Comparison of ENCODE assay signal across 17 cellular contexts in the genomic region with DNA sequence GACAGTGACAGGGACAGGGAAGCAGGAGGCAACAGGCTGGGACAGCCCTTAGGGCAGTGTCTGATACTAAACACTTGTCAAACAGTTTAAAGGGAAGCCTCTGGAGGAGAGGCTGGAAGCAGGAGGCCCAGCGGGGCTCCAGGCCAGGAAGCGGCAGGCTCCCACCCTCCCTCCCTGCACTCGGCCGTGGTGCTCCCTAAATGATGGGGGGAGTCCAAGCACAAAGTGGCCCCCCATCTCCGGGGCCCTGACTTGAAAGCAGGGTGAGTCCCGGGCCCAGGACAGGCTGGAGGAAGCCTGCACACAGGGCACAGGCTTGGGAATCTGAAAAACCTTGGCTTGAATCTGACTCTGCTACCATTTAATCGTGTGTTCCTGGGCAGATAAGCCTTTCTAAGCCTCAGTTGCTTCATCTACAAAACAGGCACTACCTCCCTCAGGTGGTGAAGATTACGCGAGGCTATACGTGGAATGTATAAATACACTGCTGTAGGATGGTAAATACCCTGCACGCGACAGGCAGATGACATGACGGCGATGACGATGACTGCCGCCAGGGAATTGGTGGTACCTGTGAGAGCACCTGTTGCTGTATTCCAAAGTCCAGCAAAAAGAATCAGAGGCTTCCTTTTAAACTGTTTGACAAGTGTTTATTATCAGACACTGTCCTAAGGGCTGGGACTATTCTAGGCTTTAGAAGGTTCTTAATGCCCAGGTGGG. TPM values are rescaled to one million over a fixed set of nuclear protein-coding genes. Genes with fewer than 3 reads are reported as not detected.
A peak's percentile ranks its signal among the peaks of the same experiment; 100 is the strongest.
DNase-seq lines count a peak whose midpoint lies in the region; ATAC-seq and TF ChIP-seq lines count a peak whose summit lies in the region.
"Had no signal": no experiment of that assay in that cellular context is flagged by ENCODE, and none has a peak within 500 bp of the region (broad histone marks: within the 10 kb centered on the region; RNA-seq: fewer than 3 reads in every experiment).

No MANE protein-coding gene starts in this region.

- H3K4me1 ChIP-seq in HEK293 (ENCODE audit: control insufficient read depth, insufficient read depth, low read length) (no peaks in the 10 kb centered on the region), osteoblast (ENCODE audit: insufficient read depth, low read length) (no peaks in the 10 kb centered on the region)

- H3K36me3 Mint-ChIP-seq in endothelial cell (ENCODE audit: low read depth, unreplicated experiment): peaks cover 41% of the 10 kb centered on the region

- H3K27me3 ChIP-seq in osteoblast (ENCODE audit: insufficient read depth, low read length): no peaks in the 10 kb centered on the region

- TF ChIP-seq CTCF in HEK293 (tag by site-specific recombination; IDR thresholded peaks at IDR 0.05): no peak
- no peak for TF ChIP-seq CTCF in endothelial cell (IDR thresholded peaks at IDR 0.05; ENCODE audit: unreplicated experiment)
- no peak for TF ChIP-seq CTCF in osteoblast (IDR thresholded peaks at IDR 0.05; ENCODE audit: extremely low read depth, low read depth, low read length)

- H3K9me3 Mint-ChIP-seq in endothelial cell (ENCODE audit: unreplicated experiment): no peaks in the 10 kb centered on the region

- H2AFZ ChIP-seq in osteoblast (ENCODE audit: low read length): no peak overlapping the region
- H2AFZ ChIP-seq: GM23248 had no signal

- H3K9me3 ChIP-seq in HEK293 (ENCODE audit: control insufficient read depth, insufficient read depth, low read depth, low read length) (no peaks in the 10 kb centered on the region), osteoblast (ENCODE audit: low read depth, low read length) (no peaks in the 10 kb centered on the region)

- H3K4me3 ChIP-seq in HEK293 (ENCODE audit: low read depth, low read length): no peak overlapping the region
- H3K4me3 ChIP-seq in osteoblast (ENCODE audit: insufficient read depth, low read length): no peak overlapping the region
- H3K4me3 ChIP-seq: GM23248 had no signal

- DNase-seq in endothelial cell (ENCODE audit: low spot score) (no peak), osteoblast (ENCODE audit: insufficient read length, low spot score, missing footprints) (peak; percentile 65), NCI-H524 (lab: John Stamatoyannopoulos, UW) (no peak)
- DNase-seq: GF-D8; GM23248; HCEC 1CT; KG1; NCI-H1417 treated with DMSO at 0.1 percent for 48 hours; NCI-H1930; NK-92 treated with Interleukin-12 subunit alpha and Interleukin-12 subunit beta, amount 100 ng/mL, for 24 hours; SIG-M5 had no signal

- H3K27ac ChIP-seq in HEK293 (ENCODE audit: extremely low read depth, low read depth, low read length) (no peak overlapping the region), osteoblast (ENCODE audit: low read depth, low read length) (no peak overlapping the region)
- H3K27ac ChIP-seq: C4-2B, GM23248 had no signal

- CTCF ChIA-PET in HEK293 (lab: Yijun Ruan, JAX): interaction anchor here (0.6 to 1.8 kb wide), 3 partner anchors 9 to 128 kb away, joined by 3 to 7 read pairs (median 6); no protein-coding TSS in a partner anchor

- POLR2A ChIA-PET in HEK293 (lab: Yijun Ruan, JAX): no interaction called here

- H3K36me3 ChIP-seq in HEK293 (ENCODE audit: control insufficient read depth in 2 of 2, insufficient read depth in 1 of 2, low read length in 2 of 2) (peaks cover 0 to 100% of the 10 kb centered on the region in 2 experiments; a peak in 1 of 3 replicates), osteoblast (ENCODE audit: insufficient read depth, low read length) (peaks cover 37% of the 10 kb centered on the region)

- H4K20me1 ChIP-seq in osteoblast (ENCODE audit: insufficient read depth, low read length): peaks cover 16% of the 10 kb centered on the region

- peak overlapping the region; percentile 74 for H3K4me3 Mint-ChIP-seq in endothelial cell (ENCODE audit: unreplicated experiment)

- peak overlapping the region; percentile 61 for H3K27ac Mint-ChIP-seq in endothelial cell (ENCODE audit: unreplicated experiment)

- no peak overlapping the region for H3K4me2 ChIP-seq in osteoblast (ENCODE audit: insufficient read depth, low read length)

- ATAC-seq in GM21737 (IDR thresholded peaks at IDR 0.05; ENCODE audit: unreplicated experiment): no peak

- no peaks in the 10 kb centered on the region for H3K4me1 Mint-ChIP-seq in endothelial cell (ENCODE audit: unreplicated experiment)

- no peaks in the 10 kb centered on the region for H3K79me2 ChIP-seq in osteoblast (ENCODE audit: insufficient read depth, low read length)

- peaks cover 25% of the 10 kb centered on the region for H3K27me3 Mint-ChIP-seq in endothelial cell (ENCODE audit: unreplicated experiment)

TF ChIP-seq in HEK293, 187 proteins besides CTCF, POLR2A, EP300 and RAD21:
- no peak for TF ChIP-seq ZNF707 (tag by site-specific recombination; IDR thresholded peaks at IDR 0.05)
- no peak for TF ChIP-seq ZBTB1 (tag by site-specific recombination; IDR thresholded peaks at IDR 0.05)
- TF ChIP-seq, protein P1, sequence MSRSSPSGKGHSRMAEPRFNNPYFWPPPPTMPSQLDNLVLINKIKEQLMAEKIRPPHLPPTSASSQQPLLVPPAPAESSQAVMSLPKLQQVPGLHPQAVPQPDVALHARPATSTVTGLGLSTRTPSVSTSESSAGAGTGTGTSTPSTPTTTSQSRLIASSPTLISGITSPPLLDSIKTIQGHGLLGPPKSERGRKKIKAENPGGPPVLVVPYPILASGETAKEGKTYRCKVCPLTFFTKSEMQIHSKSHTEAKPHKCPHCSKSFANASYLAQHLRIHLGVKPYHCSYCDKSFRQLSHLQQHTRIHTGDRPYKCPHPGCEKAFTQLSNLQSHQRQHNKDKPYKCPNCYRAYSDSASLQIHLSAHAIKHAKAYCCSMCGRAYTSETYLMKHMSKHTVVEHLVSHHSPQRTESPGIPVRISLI (tag by site-specific recombination; IDR thresholded peaks at IDR 0.05): no peak
- peak; percentile 97 for TF ChIP-seq SCRT2 (tag by site-specific recombination; IDR thresholded peaks at IDR 0.05)
- TF ChIP-seq ZNF610 (tag by site-specific recombination; IDR thresholded peaks at IDR 0.05; ENCODE audit: borderline replicate concordance): no peak
- peak; percentile 95 for TF ChIP-seq SCRT1 (tag by site-specific recombination; IDR thresholded peaks at IDR 0.05; ENCODE audit: borderline replicate concordance)
- TF ChIP-seq ZNF521 (tag by site-specific recombination; IDR thresholded peaks at IDR 0.05): no peak

RNA-seq across cellular contexts. Expression of a gene that starts 34.1 kb away (rescaled TPM):
- total RNA-seq in endothelial cell (ENCODE audit: unreplicated experiment) (13.8 TPM), osteoblast (not detected in 2 replicates)
- total RNA-seq: A673, Daoy, GM23248, OCI-LY7 had no signal

RNA-seq across cellular contexts. Expression of a gene that starts 47.2 kb away (rescaled TPM):
- 206 TPM for total RNA-seq in endothelial cell (ENCODE audit: unreplicated experiment)
- total RNA-seq in osteoblast: 39.8 and 45.7 TPM in 2 replicates

RNA-seq across cellular contexts. Expression of a gene that starts 50.1 kb away (rescaled TPM):
- total RNA-seq in endothelial cell (ENCODE audit: unreplicated experiment) (40.8 TPM), osteoblast (17.4 and 18.1 TPM in 2 replicates)

RNA-seq across cellular contexts. Expression of a gene that starts 52.8 kb away (rescaled TPM):
- total RNA-seq in endothelial cell (ENCODE audit: unreplicated experiment) (68.0 TPM), osteoblast (87.6 and 95.2 TPM in 2 replicates)

RNA-seq across cellular contexts. Expression of a gene that starts 53.6 kb away (rescaled TPM):
- total RNA-seq in endothelial cell (ENCODE audit: unreplicated experiment) (not detected), osteoblast (not detected in 2 replicates)
- total RNA-seq: A673, Daoy, GM23248, OCI-LY7 had no signal

Comparison
In these comparisons a context has a peak if more than half of its experiments do, and no peak if none do; other contexts are left out.
1. RNA of a gene that starts 34.1 kb away (total RNA-seq): 13.8 TPM in endothelial cell (single experiment); not detected in osteoblast; every median in the first group is over 10 times any median in the second.